1 cellular context compared by ENCODE assay signal in genomic region chr15:52295421-52295991, GRCh38.
TF ChIP-seq lines count a peak whose summit lies in the region.

A gene with protein sequence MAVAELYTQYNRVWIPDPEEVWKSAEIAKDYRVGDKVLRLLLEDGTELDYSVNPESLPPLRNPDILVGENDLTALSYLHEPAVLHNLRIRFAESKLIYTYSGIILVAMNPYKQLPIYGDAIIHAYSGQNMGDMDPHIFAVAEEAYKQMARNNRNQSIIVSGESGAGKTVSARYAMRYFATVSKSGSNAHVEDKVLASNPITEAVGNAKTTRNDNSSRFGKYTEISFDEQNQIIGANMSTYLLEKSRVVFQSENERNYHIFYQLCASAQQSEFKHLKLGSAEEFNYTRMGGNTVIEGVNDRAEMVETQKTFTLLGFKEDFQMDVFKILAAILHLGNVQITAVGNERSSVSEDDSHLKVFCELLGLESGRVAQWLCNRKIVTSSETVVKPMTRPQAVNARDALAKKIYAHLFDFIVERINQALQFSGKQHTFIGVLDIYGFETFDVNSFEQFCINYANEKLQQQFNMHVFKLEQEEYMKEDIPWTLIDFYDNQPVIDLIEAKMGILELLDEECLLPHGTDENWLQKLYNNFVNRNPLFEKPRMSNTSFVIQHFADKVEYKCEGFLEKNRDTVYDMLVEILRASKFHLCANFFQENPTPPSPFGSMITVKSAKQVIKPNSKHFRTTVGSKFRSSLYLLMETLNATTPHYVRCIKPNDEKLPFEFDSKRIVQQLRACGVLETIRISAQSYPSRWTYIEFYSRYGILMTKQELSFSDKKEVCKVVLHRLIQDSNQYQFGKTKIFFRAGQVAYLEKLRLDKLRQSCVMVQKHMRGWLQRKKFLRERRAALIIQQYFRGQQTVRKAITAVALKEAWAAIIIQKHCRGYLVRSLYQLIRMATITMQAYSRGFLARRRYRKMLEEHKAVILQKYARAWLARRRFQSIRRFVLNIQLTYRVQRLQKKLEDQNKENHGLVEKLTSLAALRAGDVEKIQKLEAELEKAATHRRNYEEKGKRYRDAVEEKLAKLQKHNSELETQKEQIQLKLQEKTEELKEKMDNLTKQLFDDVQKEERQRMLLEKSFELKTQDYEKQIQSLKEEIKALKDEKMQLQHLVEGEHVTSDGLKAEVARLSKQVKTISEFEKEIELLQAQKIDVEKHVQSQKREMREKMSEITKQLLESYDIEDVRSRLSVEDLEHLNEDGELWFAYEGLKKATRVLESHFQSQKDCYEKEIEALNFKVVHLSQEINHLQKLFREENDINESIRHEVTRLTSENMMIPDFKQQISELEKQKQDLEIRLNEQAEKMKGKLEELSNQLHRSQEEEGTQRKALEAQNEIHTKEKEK (N-terminal part only) (minus strand): TSS chr15:52295804. CDS start chr15:52295636, 168 bp downstream.

TF ChIP-seq in HepG2, 621 proteins besides CTCF, POLR2A, EP300 and RAD21 (continued from another document and continues in another):
- TF ChIP-seq NONO (IDR thresholded peaks at IDR 0.05): no peak
- TF ChIP-seq NONO (CRISPR knock-in tag; conservative IDR thresholded peaks at IDR 0.05): 0 out of 2 replicates have a peak, but pooled peaks have one; percentile 34
- no peak for TF ChIP-seq SRF (IDR thresholded peaks at IDR 0.05; ENCODE audit: low read depth, low read length)
- no peak for TF ChIP-seq ZNF20 (CRISPR knock-in tag; IDR thresholded peaks at IDR 0.05)
- TF ChIP-seq ZNF275 (CRISPR knock-in tag; IDR thresholded peaks at IDR 0.05; ENCODE audit: borderline replicate concordance): 0 out of 2 replicates have a peak, but pooled peaks have one; percentile 78
- peak; percentile 73; the same call in 1 of the 2 replicates for TF ChIP-seq SRY (CRISPR knock-in tag; IDR thresholded peaks at IDR 0.05)
- peak; percentile 33; the same call in 1 of the 2 replicates for TF ChIP-seq ARID5B (CRISPR knock-in tag; IDR thresholded peaks at IDR 0.05)
- TF ChIP-seq GMEB1 (CRISPR knock-in tag; IDR thresholded peaks at IDR 0.05; ENCODE audit: borderline replicate concordance): no peak
- TF ChIP-seq ZNF501 (CRISPR knock-in tag; IDR thresholded peaks at IDR 0.05): peak; percentile 73
- TF ChIP-seq BRF2 (CRISPR knock-in tag; IDR thresholded peaks at IDR 0.05): no peak
- no peak for TF ChIP-seq ZSCAN12 (CRISPR knock-in tag; IDR thresholded peaks at IDR 0.05)
- TF ChIP-seq ZNF589 (CRISPR knock-in tag; conservative IDR thresholded peaks at IDR 0.05): peak; percentile 77
- peak; percentile 71 for TF ChIP-seq RFXAP (CRISPR knock-in tag; IDR thresholded peaks at IDR 0.05; ENCODE audit: borderline replicate concordance)
- no peak for TF ChIP-seq CC2D1A (CRISPR knock-in tag; IDR thresholded peaks at IDR 0.05)
- TF ChIP-seq, protein P1, sequence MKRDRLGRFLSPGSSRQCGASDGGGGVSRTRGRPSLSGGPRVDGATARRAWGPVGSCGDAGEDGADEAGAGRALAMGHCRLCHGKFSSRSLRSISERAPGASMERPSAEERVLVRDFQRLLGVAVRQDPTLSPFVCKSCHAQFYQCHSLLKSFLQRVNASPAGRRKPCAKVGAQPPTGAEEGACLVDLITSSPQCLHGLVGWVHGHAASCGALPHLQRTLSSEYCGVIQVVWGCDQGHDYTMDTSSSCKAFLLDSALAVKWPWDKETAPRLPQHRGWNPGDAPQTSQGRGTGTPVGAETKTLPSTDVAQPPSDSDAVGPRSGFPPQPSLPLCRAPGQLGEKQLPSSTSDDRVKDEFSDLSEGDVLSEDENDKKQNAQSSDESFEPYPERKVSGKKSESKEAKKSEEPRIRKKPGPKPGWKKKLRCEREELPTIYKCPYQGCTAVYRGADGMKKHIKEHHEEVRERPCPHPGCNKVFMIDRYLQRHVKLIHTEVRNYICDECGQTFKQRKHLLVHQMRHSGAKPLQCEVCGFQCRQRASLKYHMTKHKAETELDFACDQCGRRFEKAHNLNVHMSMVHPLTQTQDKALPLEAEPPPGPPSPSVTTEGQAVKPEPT (CRISPR knock-in tag; IDR thresholded peaks at IDR 0.05; ENCODE audit: low read depth): no peak
- TF ChIP-seq ZSCAN31 (CRISPR knock-in tag; IDR thresholded peaks at IDR 0.05; ENCODE audit: low read depth): peak; percentile 40; the same call in 1 of the 2 replicates
- TF ChIP-seq ZFY (CRISPR knock-in tag; IDR thresholded peaks at IDR 0.05): peak; percentile 92
- no peak for TF ChIP-seq ZNF747 (CRISPR knock-in tag; IDR thresholded peaks at IDR 0.05; ENCODE audit: borderline replicate concordance)
- no peak for TF ChIP-seq SRSF4 (IDR thresholded peaks at IDR 0.05; ENCODE audit: low read depth, low read length, poor library complexity, severe bottlenecking)
- TF ChIP-seq ZC3H13 (CRISPR knock-in tag; IDR thresholded peaks at IDR 0.05): peak; percentile 71; the same call in 1 of the 2 replicates
- TF ChIP-seq ZNF800 (CRISPR knock-in tag; IDR thresholded peaks at IDR 0.05): no peak
- peak; percentile 63 for TF ChIP-seq ZSCAN21 (CRISPR knock-in tag; IDR thresholded peaks at IDR 0.05; ENCODE audit: borderline replicate concordance)
- TF ChIP-seq NCOR1 (IDR thresholded peaks at IDR 0.05; ENCODE audit: borderline replicate concordance, low read length): no peak
- 0 out of 2 replicates have a peak, but pooled peaks have one; percentile 22 for TF ChIP-seq ZNF788 (CRISPR knock-in tag; IDR thresholded peaks at IDR 0.05; ENCODE audit: borderline replicate concordance)
- TF ChIP-seq, protein P2, sequence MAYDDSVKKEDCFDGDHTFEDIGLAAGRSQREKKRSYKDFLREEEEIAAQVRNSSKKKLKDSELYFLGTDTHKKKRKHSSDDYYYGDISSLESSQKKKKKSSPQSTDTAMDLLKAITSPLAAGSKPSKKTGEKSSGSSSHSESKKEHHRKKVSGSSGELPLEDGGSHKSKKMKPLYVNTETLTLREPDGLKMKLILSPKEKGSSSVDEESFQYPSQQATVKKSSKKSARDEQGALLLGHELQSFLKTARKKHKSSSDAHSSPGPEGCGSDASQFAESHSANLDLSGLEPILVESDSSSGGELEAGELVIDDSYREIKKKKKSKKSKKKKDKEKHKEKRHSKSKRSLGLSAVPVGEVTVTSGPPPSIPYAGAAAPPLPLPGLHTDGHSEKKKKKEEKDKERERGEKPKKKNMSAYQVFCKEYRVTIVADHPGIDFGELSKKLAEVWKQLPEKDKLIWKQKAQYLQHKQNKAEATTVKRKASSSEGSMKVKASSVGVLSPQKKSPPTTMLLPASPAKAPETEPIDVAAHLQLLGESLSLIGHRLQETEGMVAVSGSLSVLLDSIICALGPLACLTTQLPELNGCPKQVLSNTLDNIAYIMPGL (CRISPR knock-in tag; IDR thresholded peaks at IDR 0.05; ENCODE audit: borderline replicate concordance in 1 of 2, low read depth in 1 of 2): peak in 1 of 2 experiments; percentile 51; a peak in 1 of 4 replicates
- no peak for TF ChIP-seq SMC3 (IDR thresholded peaks at IDR 0.05; ENCODE audit: low read length)
- TF ChIP-seq ZNF547 (CRISPR knock-in tag; IDR thresholded peaks at IDR 0.05): peak; percentile 48; the same call in 1 of the 2 replicates
- TF ChIP-seq, protein P3, sequence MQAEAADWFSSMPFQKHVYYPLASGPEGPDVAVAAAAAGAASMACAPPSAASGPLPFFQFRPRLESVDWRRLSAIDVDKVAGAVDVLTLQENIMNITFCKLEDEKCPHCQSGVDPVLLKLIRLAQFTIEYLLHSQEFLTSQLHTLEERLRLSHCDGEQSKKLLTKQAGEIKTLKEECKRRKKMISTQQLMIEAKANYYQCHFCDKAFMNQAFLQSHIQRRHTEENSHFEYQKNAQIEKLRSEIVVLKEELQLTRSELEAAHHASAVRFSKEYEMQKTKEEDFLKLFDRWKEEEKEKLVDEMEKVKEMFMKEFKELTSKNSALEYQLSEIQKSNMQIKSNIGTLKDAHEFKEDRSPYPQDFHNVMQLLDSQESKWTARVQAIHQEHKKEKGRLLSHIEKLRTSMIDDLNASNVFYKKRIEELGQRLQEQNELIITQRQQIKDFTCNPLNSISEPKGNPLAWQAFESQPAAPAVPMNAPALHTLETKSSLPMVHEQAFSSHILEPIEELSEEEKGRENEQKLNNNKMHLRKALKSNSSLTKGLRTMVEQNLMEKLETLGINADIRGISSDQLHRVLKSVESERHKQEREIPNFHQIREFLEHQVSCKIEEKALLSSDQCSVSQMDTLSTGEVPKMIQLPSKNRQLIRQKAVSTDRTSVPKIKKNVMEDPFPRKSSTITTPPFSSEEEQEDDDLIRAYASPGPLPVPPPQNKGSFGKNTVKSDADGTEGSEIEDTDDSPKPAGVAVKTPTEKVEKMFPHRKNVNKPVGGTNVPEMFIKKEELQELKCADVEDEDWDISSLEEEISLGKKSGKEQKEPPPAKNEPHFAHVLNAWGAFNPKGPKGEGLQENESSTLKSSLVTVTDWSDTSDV (CRISPR knock-in tag; IDR thresholded peaks at IDR 0.05): no peak; the same call in 1 of the 2 replicates
- TF ChIP-seq, protein P4, sequence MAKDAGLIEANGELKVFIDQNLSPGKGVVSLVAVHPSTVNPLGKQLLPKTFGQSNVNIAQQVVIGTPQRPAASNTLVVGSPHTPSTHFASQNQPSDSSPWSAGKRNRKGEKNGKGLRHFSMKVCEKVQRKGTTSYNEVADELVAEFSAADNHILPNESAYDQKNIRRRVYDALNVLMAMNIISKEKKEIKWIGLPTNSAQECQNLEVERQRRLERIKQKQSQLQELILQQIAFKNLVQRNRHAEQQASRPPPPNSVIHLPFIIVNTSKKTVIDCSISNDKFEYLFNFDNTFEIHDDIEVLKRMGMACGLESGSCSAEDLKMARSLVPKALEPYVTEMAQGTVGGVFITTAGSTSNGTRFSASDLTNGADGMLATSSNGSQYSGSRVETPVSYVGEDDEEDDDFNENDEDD (CRISPR knock-in tag; IDR thresholded peaks at IDR 0.05; ENCODE audit: borderline replicate concordance): peak; percentile 86; the same call in 1 of the 2 replicates
- peak; percentile 77; the same call in 1 of the 2 replicates for TF ChIP-seq MXD1 (CRISPR knock-in tag; IDR thresholded peaks at IDR 0.05)
